11 cellular contexts compared by ENCODE assay signal in the genomic region with DNA sequence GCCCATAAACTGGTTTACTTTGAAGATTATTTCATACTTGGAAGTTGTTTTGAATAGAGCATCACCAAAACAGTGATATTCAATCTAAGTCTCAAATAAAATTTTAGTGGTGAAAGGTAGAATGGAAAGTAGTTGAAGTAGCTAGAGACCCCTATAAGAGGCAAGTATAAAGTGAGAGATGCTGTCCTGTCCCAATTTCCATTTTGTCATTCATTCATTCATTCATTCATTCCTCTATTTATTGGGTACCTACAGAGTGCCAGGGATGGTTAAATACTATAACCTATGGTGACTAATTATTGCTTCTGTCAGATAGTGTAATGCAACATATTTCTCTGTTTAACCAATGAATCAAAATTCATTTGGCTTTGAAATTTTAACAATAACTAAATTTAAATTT. TPM values are rescaled to one million over a fixed set of nuclear protein-coding genes. Genes with fewer than 3 reads are reported as not detected.
"Had no signal": no experiment of that assay in that cellular context is flagged by ENCODE, and none has a peak within 500 bp of the region (broad histone marks: within the 10 kb centered on the region; RNA-seq: fewer than 3 reads in every experiment).

No MANE protein-coding gene starts in this region.

- FAIRE-seq: HepG2 had no signal

- ATAC-seq: HepG2 had no signal

- H3K9ac ChIP-seq: GM23248 had no signal

- H2AFZ ChIP-seq: GM23248 had no signal

- DNase-seq: GM23248, GOT3, H7, HCEC 1CT, HFFc6, KG1 had no signal

- H3K27ac ChIP-seq: GM23248, HL-60 had no signal

- H3K4me3 ChIP-seq: GM23248 had no signal

RNA-seq across cellular contexts. Expression of a gene that starts 54.5 kb away (rescaled TPM):
- total RNA-seq: H4, H7, HFFc6, HT1080 had no signal
- polyA plus RNA-seq: GM23248, IgD-negative memory B cell had no signal
